In genomic region chr16:8402981-8403853, GRCh38 we compare ENCODE assay signal across 16 cellular contexts.
"Had no signal": no experiment of that assay in that cellular context is flagged by ENCODE, and none has a peak within 500 bp of the region (broad histone marks: within the 10 kb centered on the region; RNA-seq: fewer than 3 reads in every experiment).

No MANE protein-coding gene starts in this region.

- H3K9ac ChIP-seq: parathyroid adenoma had no signal

- H3K27me3 ChIP-seq: cardiac muscle cell, thyroid gland, vagina had no signal

- H3K27ac ChIP-seq: cardiac muscle cell, dorsolateral prefrontal cortex, parathyroid adenoma, thyroid gland, vagina, WERI-Rb-1 had no signal

- H3K79me2 ChIP-seq: parathyroid adenoma had no signal

- ATAC-seq: esophagus mucosa; stimulated activated naive B cell treated with anti-CD40 and anti-IgM and Interleukin-4, amounts not matched to agents 10 μg/mL and 1 μg/mL and 100 μg/mL, for 72 hours; T-helper 17 cell had no signal

- DNase-seq: activated CD4-positive, alpha-beta memory T cell treated with anti-CD3 and anti-CD28 coated beads, Interleukin-2, amount 10 ng/mL, durations not matched to agents 7 days and 5 days; activated CD4-positive, alpha-beta T cell treated with anti-CD3 and anti-CD28 coated beads for 4 hours; activated naive CD4-positive, alpha-beta T cell treated with anti-CD3 and anti-CD28 coated beads, Interleukin-2, amount 50 U/mL, for 16 hours; activated T-cell treated with anti-CD3 and anti-CD28 coated beads, Interleukin-2, amount 50 U/mL, for 24 hours; dorsolateral prefrontal cortex; mesendoderm; stimulated activated CD4-positive, alpha-beta T cell treated with anti-CD3 and anti-CD28 coated beads, Interleukin-2, amount 100 ng/mL, for 48 hours; stimulated activated naive B cell treated with anti-CD40 and anti-IgM and Interleukin-4, amounts not matched to agents 10 μg/mL and 1 μg/mL and 100 μg/mL, for 72 hours; T-helper 17 cell; thyroid gland; WERI-Rb-1 had no signal

- H2AFZ ChIP-seq: parathyroid adenoma had no signal

- H3K4me3 ChIP-seq: cardiac muscle cell, dorsolateral prefrontal cortex, thyroid gland, vagina had no signal

- H3K9me3 ChIP-seq: thyroid gland, vagina had no signal

- FAIRE-seq: keratinocyte had no signal

- H3K36me3 ChIP-seq: cardiac muscle cell, thyroid gland, vagina, WERI-Rb-1 had no signal
